Comparison of ENCODE assay signal across 1 cellular context in the genomic region with DNA sequence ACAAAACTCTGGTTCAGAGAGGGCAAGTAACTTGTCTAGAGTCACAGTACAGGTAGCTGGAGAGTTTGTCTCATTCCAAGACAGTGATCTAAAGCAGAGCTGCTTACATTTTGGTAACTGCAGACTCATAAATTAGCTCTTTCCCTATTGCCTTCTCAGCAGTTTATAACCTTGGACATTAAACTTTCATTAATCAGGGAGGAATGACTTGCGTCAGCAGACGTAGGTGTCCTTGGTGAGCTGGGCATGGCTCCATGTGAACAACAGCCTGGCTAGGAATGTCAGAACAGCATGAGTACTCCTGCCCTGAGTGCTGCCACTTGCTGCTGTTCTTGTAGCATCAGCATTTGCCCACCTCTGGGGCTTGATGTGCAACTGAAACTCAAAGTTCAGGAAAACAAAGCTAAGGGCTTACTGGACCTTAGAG.
TF ChIP-seq lines count a peak whose summit lies in the region.

No MANE protein-coding gene starts in this region.

TF ChIP-seq in HepG2, 621 proteins besides CTCF, POLR2A, EP300 and RAD21 (continued from another document and continues in another):
- TF ChIP-seq, protein P1, sequence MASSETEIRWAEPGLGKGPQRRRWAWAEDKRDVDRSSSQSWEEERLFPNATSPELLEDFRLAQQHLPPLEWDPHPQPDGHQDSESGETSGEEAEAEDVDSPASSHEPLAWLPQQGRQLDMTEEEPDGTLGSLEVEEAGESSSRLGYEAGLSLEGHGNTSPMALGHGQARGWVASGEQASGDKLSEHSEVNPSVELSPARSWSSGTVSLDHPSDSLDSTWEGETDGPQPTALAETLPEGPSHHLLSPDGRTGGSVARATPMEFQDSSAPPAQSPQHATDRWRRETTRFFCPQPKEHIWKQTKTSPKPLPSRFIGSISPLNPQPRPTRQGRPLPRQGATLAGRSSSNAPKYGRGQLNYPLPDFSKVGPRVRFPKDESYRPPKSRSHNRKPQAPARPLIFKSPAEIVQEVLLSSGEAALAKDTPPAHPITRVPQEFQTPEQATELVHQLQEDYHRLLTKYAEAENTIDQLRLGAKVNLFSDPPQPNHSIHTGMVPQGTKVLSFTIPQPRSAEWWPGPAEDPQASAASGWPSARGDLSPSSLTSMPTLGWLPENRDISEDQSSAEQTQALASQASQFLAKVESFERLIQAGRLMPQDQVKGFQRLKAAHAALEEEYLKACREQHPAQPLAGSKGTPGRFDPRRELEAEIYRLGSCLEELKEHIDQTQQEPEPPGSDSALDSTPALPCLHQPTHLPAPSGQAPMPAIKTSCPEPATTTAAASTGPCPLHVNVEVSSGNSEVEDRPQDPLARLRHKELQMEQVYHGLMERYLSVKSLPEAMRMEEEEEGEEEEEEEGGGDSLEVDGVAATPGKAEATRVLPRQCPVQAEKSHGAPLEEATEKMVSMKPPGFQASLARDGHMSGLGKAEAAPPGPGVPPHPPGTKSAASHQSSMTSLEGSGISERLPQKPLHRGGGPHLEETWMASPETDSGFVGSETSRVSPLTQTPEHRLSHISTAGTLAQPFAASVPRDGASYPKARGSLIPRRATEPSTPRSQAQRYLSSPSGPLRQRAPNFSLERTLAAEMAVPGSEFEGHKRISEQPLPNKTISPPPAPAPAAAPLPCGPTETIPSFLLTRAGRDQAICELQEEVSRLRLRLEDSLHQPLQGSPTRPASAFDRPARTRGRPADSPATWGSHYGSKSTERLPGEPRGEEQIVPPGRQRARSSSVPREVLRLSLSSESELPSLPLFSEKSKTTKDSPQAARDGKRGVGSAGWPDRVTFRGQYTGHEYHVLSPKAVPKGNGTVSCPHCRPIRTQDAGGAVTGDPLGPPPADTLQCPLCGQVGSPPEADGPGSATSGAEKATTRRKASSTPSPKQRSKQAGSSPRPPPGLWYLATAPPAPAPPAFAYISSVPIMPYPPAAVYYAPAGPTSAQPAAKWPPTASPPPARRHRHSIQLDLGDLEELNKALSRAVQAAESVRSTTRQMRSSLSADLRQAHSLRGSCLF (CRISPR knock-in tag; IDR thresholded peaks at IDR 0.05; ENCODE audit: borderline replicate concordance) = no peak
- TF ChIP-seq FOSL2 (CRISPR knock-in tag; IDR thresholded peaks at IDR 0.05) = peak; percentile 56; the same call in 1 of the 2 replicates
- TF ChIP-seq SCMH1 (CRISPR knock-in tag; IDR thresholded peaks at IDR 0.05; ENCODE audit: borderline replicate concordance) = no peak
- TF ChIP-seq, protein P2, sequence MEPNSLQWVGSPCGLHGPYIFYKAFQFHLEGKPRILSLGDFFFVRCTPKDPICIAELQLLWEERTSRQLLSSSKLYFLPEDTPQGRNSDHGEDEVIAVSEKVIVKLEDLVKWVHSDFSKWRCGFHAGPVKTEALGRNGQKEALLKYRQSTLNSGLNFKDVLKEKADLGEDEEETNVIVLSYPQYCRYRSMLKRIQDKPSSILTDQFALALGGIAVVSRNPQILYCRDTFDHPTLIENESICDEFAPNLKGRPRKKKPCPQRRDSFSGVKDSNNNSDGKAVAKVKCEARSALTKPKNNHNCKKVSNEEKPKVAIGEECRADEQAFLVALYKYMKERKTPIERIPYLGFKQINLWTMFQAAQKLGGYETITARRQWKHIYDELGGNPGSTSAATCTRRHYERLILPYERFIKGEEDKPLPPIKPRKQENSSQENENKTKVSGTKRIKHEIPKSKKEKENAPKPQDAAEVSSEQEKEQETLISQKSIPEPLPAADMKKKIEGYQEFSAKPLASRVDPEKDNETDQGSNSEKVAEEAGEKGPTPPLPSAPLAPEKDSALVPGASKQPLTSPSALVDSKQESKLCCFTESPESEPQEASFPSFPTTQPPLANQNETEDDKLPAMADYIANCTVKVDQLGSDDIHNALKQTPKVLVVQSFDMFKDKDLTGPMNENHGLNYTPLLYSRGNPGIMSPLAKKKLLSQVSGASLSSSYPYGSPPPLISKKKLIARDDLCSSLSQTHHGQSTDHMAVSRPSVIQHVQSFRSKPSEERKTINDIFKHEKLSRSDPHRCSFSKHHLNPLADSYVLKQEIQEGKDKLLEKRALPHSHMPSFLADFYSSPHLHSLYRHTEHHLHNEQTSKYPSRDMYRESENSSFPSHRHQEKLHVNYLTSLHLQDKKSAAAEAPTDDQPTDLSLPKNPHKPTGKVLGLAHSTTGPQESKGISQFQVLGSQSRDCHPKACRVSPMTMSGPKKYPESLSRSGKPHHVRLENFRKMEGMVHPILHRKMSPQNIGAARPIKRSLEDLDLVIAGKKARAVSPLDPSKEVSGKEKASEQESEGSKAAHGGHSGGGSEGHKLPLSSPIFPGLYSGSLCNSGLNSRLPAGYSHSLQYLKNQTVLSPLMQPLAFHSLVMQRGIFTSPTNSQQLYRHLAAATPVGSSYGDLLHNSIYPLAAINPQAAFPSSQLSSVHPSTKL (CRISPR knock-in tag; IDR thresholded peaks at IDR 0.05) = peak; percentile 56
- TF ChIP-seq ERF (CRISPR knock-in tag; IDR thresholded peaks at IDR 0.05) = peak; percentile 56; the same call in 1 of the 2 replicates
- TF ChIP-seq MED1 (CRISPR knock-in tag; IDR thresholded peaks at IDR 0.05) = peak; percentile 75
- no peak for TF ChIP-seq ZNF143 (CRISPR knock-in tag; IDR thresholded peaks at IDR 0.05)
- TF ChIP-seq NCOR1 (IDR thresholded peaks at IDR 0.05; ENCODE audit: borderline replicate concordance, low read length) = peak; percentile 47; the same call in 1 of the 2 replicates
- 0 out of 2 replicates have a peak, but pooled peaks have one; percentile 8 for TF ChIP-seq NCOA1 (CRISPR knock-in tag; IDR thresholded peaks at IDR 0.05)
- TF ChIP-seq ZSCAN31 (CRISPR knock-in tag; IDR thresholded peaks at IDR 0.05; ENCODE audit: low read depth) = 0 out of 2 replicates have a peak, but pooled peaks have one; percentile 56
- TF ChIP-seq, protein P3, sequence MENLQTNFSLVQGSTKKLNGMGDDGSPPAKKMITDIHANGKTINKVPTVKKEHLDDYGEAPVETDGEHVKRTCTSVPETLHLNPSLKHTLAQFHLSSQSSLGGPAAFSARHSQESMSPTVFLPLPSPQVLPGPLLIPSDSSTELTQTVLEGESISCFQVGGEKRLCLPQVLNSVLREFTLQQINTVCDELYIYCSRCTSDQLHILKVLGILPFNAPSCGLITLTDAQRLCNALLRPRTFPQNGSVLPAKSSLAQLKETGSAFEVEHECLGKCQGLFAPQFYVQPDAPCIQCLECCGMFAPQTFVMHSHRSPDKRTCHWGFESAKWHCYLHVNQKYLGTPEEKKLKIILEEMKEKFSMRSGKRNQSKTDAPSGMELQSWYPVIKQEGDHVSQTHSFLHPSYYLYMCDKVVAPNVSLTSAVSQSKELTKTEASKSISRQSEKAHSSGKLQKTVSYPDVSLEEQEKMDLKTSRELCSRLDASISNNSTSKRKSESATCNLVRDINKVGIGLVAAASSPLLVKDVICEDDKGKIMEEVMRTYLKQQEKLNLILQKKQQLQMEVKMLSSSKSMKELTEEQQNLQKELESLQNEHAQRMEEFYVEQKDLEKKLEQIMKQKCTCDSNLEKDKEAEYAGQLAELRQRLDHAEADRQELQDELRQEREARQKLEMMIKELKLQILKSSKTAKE (CRISPR knock-in tag; IDR thresholded peaks at IDR 0.05; ENCODE audit: borderline replicate concordance) = no peak
- TF ChIP-seq, protein P4, sequence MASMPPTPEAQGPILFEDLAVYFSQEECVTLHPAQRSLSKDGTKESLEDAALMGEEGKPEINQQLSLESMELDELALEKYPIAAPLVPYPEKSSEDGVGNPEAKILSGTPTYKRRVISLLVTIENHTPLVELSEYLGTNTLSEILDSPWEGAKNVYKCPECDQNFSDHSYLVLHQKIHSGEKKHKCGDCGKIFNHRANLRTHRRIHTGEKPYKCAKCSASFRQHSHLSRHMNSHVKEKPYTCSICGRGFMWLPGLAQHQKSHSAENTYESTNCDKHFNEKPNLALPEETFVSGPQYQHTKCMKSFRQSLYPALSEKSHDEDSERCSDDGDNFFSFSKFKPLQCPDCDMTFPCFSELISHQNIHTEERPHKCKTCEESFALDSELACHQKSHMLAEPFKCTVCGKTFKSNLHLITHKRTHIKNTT (CRISPR knock-in tag; IDR thresholded peaks at IDR 0.05) = no peak
- TF ChIP-seq ADNP (CRISPR knock-in tag; IDR thresholded peaks at IDR 0.05) = no peak
- peak; percentile 34 for TF ChIP-seq XRCC5 (optimal IDR thresholded peaks at IDR 0.05; ENCODE audit: low read length)
- 0 out of 2 replicates have a peak, but pooled peaks have one; percentile 59 for TF ChIP-seq ZNF644 (CRISPR knock-in tag; IDR thresholded peaks at IDR 0.05; ENCODE audit: low read depth)
- peak; percentile 28; the same call in 1 of the 2 replicates for TF ChIP-seq ZNF772 (CRISPR knock-in tag; IDR thresholded peaks at IDR 0.05)
- TF ChIP-seq ZNF30 (CRISPR knock-in tag; IDR thresholded peaks at IDR 0.05) = no peak
- TF ChIP-seq, protein P5, sequence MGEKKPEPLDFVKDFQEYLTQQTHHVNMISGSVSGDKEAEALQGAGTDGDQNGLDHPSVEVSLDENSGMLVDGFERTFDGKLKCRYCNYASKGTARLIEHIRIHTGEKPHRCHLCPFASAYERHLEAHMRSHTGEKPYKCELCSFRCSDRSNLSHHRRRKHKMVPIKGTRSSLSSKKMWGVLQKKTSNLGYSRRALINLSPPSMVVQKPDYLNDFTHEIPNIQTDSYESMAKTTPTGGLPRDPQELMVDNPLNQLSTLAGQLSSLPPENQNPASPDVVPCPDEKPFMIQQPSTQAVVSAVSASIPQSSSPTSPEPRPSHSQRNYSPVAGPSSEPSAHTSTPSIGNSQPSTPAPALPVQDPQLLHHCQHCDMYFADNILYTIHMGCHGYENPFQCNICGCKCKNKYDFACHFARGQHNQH (CRISPR knock-in tag; IDR thresholded peaks at IDR 0.05) = peak; percentile 38; the same call in 1 of the 2 replicates
- TF ChIP-seq, protein P6, sequence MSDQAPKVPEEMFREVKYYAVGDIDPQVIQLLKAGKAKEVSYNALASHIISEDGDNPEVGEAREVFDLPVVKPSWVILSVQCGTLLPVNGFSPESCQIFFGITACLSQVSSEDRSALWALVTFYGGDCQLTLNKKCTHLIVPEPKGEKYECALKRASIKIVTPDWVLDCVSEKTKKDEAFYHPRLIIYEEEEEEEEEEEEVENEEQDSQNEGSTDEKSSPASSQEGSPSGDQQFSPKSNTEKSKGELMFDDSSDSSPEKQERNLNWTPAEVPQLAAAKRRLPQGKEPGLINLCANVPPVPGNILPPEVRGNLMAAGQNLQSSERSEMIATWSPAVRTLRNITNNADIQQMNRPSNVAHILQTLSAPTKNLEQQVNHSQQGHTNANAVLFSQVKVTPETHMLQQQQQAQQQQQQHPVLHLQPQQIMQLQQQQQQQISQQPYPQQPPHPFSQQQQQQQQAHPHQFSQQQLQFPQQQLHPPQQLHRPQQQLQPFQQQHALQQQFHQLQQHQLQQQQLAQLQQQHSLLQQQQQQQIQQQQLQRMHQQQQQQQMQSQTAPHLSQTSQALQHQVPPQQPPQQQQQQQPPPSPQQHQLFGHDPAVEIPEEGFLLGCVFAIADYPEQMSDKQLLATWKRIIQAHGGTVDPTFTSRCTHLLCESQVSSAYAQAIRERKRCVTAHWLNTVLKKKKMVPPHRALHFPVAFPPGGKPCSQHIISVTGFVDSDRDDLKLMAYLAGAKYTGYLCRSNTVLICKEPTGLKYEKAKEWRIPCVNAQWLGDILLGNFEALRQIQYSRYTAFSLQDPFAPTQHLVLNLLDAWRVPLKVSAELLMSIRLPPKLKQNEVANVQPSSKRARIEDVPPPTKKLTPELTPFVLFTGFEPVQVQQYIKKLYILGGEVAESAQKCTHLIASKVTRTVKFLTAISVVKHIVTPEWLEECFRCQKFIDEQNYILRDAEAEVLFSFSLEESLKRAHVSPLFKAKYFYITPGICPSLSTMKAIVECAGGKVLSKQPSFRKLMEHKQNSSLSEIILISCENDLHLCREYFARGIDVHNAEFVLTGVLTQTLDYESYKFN (CRISPR knock-in tag; conservative IDR thresholded peaks at IDR 0.05) = peak; percentile 60; the same call in 1 of the 2 replicates
- TF ChIP-seq NONO (IDR thresholded peaks at IDR 0.05) = no peak
- TF ChIP-seq NONO (CRISPR knock-in tag; conservative IDR thresholded peaks at IDR 0.05) = no peak
- TF ChIP-seq, protein P7, sequence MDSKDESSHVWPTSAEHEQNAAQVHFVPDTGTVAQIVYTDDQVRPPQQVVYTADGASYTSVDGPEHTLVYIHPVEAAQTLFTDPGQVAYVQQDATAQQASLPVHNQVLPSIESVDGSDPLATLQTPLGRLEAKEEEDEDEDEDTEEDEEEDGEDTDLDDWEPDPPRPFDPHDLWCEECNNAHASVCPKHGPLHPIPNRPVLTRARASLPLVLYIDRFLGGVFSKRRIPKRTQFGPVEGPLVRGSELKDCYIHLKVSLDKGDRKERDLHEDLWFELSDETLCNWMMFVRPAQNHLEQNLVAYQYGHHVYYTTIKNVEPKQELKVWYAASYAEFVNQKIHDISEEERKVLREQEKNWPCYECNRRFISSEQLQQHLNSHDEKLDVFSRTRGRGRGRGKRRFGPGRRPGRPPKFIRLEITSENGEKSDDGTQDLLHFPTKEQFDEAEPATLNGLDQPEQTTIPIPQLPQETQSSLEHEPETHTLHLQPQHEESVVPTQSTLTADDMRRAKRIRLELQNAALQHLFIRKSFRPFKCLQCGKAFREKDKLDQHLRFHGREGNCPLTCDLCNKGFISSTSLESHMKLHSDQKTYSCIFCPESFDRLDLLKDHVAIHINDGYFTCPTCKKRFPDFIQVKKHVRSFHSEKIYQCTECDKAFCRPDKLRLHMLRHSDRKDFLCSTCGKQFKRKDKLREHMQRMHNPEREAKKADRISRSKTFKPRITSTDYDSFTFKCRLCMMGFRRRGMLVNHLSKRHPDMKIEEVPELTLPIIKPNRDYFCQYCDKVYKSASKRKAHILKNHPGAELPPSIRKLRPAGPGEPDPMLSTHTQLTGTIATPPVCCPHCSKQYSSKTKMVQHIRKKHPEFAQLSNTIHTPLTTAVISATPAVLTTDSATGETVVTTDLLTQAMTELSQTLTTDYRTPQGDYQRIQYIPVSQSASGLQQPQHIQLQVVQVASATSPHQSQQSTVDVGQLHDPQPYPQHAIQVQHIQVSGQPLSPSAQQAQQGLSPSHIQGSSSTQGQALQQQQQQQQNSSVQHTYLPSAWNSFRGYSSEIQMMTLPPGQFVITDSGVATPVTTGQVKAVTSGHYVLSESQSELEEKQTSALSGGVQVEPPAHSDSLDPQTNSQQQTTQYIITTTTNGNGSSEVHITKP (CRISPR knock-in tag; IDR thresholded peaks at IDR 0.05; ENCODE audit: low read depth) = no peak
- TF ChIP-seq, protein P8, sequence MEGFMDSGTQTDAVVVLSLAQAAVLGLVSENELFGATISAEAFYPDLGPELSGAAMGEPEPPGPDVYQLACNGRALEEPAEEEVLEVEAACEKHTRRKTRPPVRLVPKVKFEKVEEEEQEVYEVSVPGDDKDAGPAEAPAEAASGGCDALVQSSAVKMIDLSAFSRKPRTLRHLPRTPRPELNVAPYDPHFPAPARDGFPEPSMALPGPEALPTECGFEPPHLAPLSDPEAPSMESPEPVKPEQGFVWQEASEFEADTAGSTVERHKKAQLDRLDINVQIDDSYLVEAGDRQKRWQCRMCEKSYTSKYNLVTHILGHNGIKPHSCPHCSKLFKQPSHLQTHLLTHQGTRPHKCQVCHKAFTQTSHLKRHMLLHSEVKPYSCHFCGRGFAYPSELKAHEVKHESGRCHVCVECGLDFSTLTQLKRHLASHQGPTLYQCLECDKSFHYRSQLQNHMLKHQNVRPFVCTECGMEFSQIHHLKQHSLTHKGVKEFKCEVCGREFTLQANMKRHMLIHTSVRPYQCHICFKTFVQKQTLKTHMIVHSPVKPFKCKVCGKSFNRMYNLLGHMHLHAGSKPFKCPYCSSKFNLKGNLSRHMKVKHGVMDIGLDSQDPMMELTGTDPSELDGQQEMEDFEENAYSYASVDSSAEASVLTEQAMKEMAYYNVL (CRISPR knock-in tag; IDR thresholded peaks at IDR 0.05; ENCODE audit: borderline replicate concordance) = no peak
- peak; percentile 33; the same call in 1 of the 2 replicates for TF ChIP-seq PITX1 (CRISPR knock-in tag; IDR thresholded peaks at IDR 0.05)
